9 cellular contexts compared by ENCODE assay signal in the genomic region with DNA sequence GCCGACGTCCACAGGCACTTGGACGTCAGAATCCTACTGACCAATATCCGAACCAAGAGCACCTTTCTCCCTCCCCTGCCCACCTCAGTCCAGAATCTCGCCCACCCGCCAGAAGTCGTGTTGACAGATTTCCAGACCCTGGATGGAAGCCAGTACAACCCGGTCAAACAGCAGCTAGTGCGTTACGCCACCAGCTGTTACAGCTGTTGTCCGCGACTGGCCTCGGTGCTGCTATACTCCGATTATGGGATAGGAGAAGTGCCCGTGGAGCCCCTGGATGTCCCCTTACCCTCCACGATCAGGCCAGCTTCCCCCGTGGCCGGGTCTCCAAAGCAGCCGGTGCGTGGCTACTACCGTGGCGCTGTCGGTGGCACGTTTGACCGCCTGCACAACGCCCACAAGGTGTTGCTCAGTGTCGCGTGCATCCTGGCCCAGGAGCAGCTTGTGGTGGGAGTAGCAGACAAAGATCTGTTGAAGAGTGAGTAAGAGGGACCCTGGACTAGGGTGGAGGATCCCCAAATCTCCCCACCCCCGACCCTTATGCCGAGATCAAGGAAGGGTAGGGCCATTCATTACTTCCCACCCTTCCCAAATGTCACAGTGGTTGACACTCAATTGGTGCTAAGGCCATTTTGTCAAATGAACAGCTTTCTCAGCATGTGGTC. TPM values are rescaled to one million over a fixed set of nuclear protein-coding genes. Genes with fewer than 3 reads are reported as not detected.
A peak's percentile ranks its signal among the peaks of the same experiment; 100 is the strongest.
DNase-seq lines count a peak whose midpoint lies in the region; ATAC-seq, FAIRE-seq and TF ChIP-seq lines count a peak whose summit lies in the region.
"Had no signal": no experiment of that assay in that cellular context is flagged by ENCODE, and none has a peak within 500 bp of the region (broad histone marks: within the 10 kb centered on the region; RNA-seq: fewer than 3 reads in every experiment).

No MANE protein-coding gene starts in this region.

- H3K27ac ChIP-seq in heart left ventricle = peak overlapping the region in 10 of 12 donors; percentile 71 to 90 (median 85)
- H3K27ac ChIP-seq in GM12878 (ENCODE audit: control insufficient read depth, insufficient read depth) = peak overlapping the region; percentile 93

- H3K4me1 ChIP-seq in heart left ventricle (peaks cover 10 to 49% (median 38%) of the 10 kb centered on the region in 12 donors), GM12878 (ENCODE audit: control insufficient read depth, insufficient read depth, low read length) (peaks cover 21% of the 10 kb centered on the region)

- no peak for TF ChIP-seq EP300 in GM12878 (IDR thresholded peaks at IDR 0.05; ENCODE audit: borderline replicate concordance in 1 of 2, control insufficient read depth in 1 of 2, low read depth in 2 of 2, low read length in 2 of 2)

- TF ChIP-seq CTCF in heart left ventricle (IDR thresholded peaks at IDR 0.05) (no peak), GM12878 (IDR thresholded peaks at IDR 0.05 in 2 of 3, conservative IDR thresholded peaks at IDR 0.05 in 1 of 3; ENCODE audit: control insufficient read depth in 2 of 3, extremely low read depth in 1 of 3, insufficient read depth in 1 of 3, low read depth in 3 of 3, low read length in 3 of 3) (no peak), GM13976 (IDR thresholded peaks at IDR 0.05; ENCODE audit: borderline replicate concordance, control extremely low read depth, extremely low read depth, insufficient read depth, missing control alignments) (no peak)

- in situ Hi-C loops in GM12878 (cut with MboI) = no loop called here
- in situ Hi-C loops in GM13976 (cut with MboI; ENCODE audit: low sequenced_read_pairs, unreplicated experiment) = no loop called here

- peak; percentile 65 for FAIRE-seq in GM12878 (lab: Jason Lieb, UNC)
- FAIRE-seq: colon had no signal

- H3K9me3 Mint-ChIP-seq in memory B cell = no peaks in the 10 kb centered on the region

- ATAC-seq in heart left ventricle (no peak), left cardiac atrium (no peak), GM12878 (no peak), memory B cell (ENCODE audit: low read depth) (no peak), GM21529 (IDR thresholded peaks at IDR 0.05; ENCODE audit: unreplicated experiment) (no peak)

- TF ChIP-seq POLR2A in heart left ventricle (IDR thresholded peaks at IDR 0.05) (no peak), GM12878 (IDR thresholded peaks at IDR 0.05; ENCODE audit: low read depth, low read length) (no peak; the same call in none of the 2 replicates)

- peak overlapping the region; percentile 98 for H3K9ac ChIP-seq in GM12878 (ENCODE audit: control insufficient read depth, insufficient read depth, low read length)

- RAD21 ChIA-PET in GM12878 (lab: Charles Lee; ENCODE audit: unreplicated experiment) = interaction anchor here (0.6 to 1.2 kb wide), 2 partner anchors 16 to 149 kb away, joined by 3 read pairs; no protein-coding TSS in a partner anchor

- WGBS in heart left ventricle, 4 donors = 42 to 61% (median 48%) methylated on average over 21 to 30 of the region's 30 CpGs
- WGBS in GM12878 (ENCODE audit: insufficient coverage, insufficient replicate concordance, low lambda C conversion rate, missing lambda C conversion rate) = 1% methylated on average over 30 of the region's 30 CpGs

- POLR2A ChIA-PET in GM12878 (lab: Charles Lee) = interaction anchor here (0.6 to 2.5 kb wide), 2 partner anchors 43 to 46 kb away, joined by 6 to 8 read pairs; partner anchors contain the start of genes RETREG3 and TUBG1

- TF ChIP-seq RAD21 in GM12878 (IDR thresholded peaks at IDR 0.05; ENCODE audit: insufficient read depth, low read depth, low read length) = no peak

- peak overlapping the region; percentile 100 for H3K4me2 ChIP-seq in GM12878 (ENCODE audit: control insufficient read depth, insufficient read depth)

- SMC1A ChIA-PET in GM12878 (lab: Charles Lee; ENCODE audit: uncharacterized antibody, unreplicated experiment) = interaction anchor here (0.6 kb wide), 1 partner anchor 450 kb away, joined by 3 read pairs; no protein-coding TSS in a partner anchor

- no peaks in the 10 kb centered on the region for H4K20me1 ChIP-seq in GM12878 (ENCODE audit: control insufficient read depth, insufficient read depth)

- H3K36me3 Mint-ChIP-seq in memory B cell = peaks cover 2% of the 10 kb centered on the region

- H3K27me3 ChIP-seq in heart left ventricle (no peaks in the 10 kb centered on the region), GM12878 (replicated peaks in 1 of 2; ENCODE audit: control insufficient read depth in 2 of 2, insufficient read depth in 2 of 2, low read length in 1 of 2) (no peaks in the 10 kb centered on the region)

- H3K4me1 Mint-ChIP-seq in memory B cell = peaks cover 26% of the 10 kb centered on the region

- peak overlapping the region; percentile 90 for H3K27ac Mint-ChIP-seq in memory B cell

- peak in 1 of 5 donors; percentile 67 for DNase-seq in heart left ventricle
- no peak for DNase-seq in left cardiac atrium
- DNase-seq in GM12878 (ENCODE audit: low read depth, low spot score) = no peak
- no peak for DNase-seq in memory B cell (ENCODE audit: low spot score in 2 of 2)
- DNase-seq in retina = no peak
- no peak for DNase-seq in NCI-H1105 treated with DMSO at 0.1 percent for 48 hours (lab: John Stamatoyannopoulos, UW)
- DNase-seq in GM13976 (ENCODE audit: low spot score) = no peak

- CTCF ChIA-PET in GM12878 (lab: Yijun Ruan, JAX) = interaction anchor here (0.7 to 1.4 kb wide), 5 partner anchors 14 to 444 kb away, joined by 3 to 6 read pairs (median 4); partner anchors contain the start of gene PSMC3IP

- H3K4me3 ChIP-seq in heart left ventricle = peak overlapping the region; percentile 55 to 95 (median 86)
- peak overlapping the region; percentile 76 for H3K4me3 ChIP-seq in GM12878

- H3K79me2 ChIP-seq in GM12878 (ENCODE audit: control insufficient read depth, insufficient read depth, low read length) = peaks cover 46% of the 10 kb centered on the region

- no peaks in the 10 kb centered on the region for H3K27me3 Mint-ChIP-seq in memory B cell

- H3K9me3 ChIP-seq in heart left ventricle = no peaks in the 10 kb centered on the region
- H3K9me3 ChIP-seq in GM12878 (replicated peaks; ENCODE audit: control insufficient read depth, insufficient read depth, low read length) = no peaks in the 10 kb centered on the region

- intact Hi-C loops in heart left ventricle (cut with DNase I) (no loop called here), left cardiac atrium (cut with DNase I) (no loop called here), GM12878 (cut with micrococcal nuclease; ENCODE audit: unreplicated experiment) (no loop called here)

- no peak overlapping the region for H2AFZ ChIP-seq in GM12878 (ENCODE audit: control insufficient read depth, low read depth, low read length)

- no TSS peak for BruUV-seq in GM12878 (replicated peaks; lab: Mats Ljungman, UMichigan)

- H3K36me3 ChIP-seq in heart left ventricle (peaks cover 0 to 25% (median 19%) of the 10 kb centered on the region in 9 donors), GM12878 (ENCODE audit: control insufficient read depth in 2 of 2, insufficient read depth in 2 of 2, low read length in 1 of 2) (peaks cover 12 to 19% of the 10 kb centered on the region in 2 experiments; a peak in 3 of 4 replicates)

- peak overlapping the region; percentile 94 for H3K4me3 Mint-ChIP-seq in memory B cell

RNA-seq across cellular contexts. Expression of gene COASY, which starts 1.0 kb away (rescaled TPM):
- total RNA-seq in heart left ventricle (10 to 100 TPM; 24.3 to 50.4 (median 33.2) TPM), left cardiac atrium (10 to 100 TPM; 37.2 to 37.5 TPM), GM12878 (2014; rRNA removed) (27.8 and 31.3 TPM in 2 replicates), GM12878 (2014; rRNA removed; fragmentation: Illumina TruSeq; extraction: Trizol) (18.6 TPM in 2 replicates), GM12878 (2021) (81.9 and 88.5 TPM in 2 replicates)
- polyA plus RNA-seq in heart left ventricle (10 to 100 TPM; 37.5 to 59.1 TPM), GM12878 (2011; rRNA removed) (19.9 and 33.1 TPM in 2 replicates), GM12878 (2014; fragmentation: Illumina TruSeq; extraction: Trizol) (28.0 and 38.1 TPM in 2 replicates), GM12878 (2014; fragmentation: Nextera tagmentation; extraction: Ambion mirVana) (10 to 100 TPM; 39.8 to 46.6 TPM), GM12878 (2014; rRNA removed) (52.5 and 57.8 TPM in 2 replicates), GM12878 (2016; fragmentation: Nextera tagmentation; extraction: Ambion mirVana) (10 to 100 TPM; 88.1 to 93.9 TPM)
- 25.0 and 29.9 TPM in 2 replicates for total RNA-seq in GM12878 (2013; cell fraction: nucleolus; rRNA removed)
- polyA plus RNA-seq in GM12878 (2011; ENCODE audit: low read depth) = 32.2 TPM
- 43.3 and 50.8 TPM in 2 replicates for polyA plus RNA-seq in GM12878 (2011; cell fraction: cytosol; rRNA removed)
- 260 and 275 TPM in 2 replicates for polyA plus RNA-seq in GM12878 (2011; cell fraction: nucleus; rRNA removed)
- polyA plus RNA-seq in GM12878 (2012) = 64.1 and 86.9 TPM in 2 replicates
- 21.3 and 34.8 TPM in 2 replicates for polyA minus RNA-seq in GM12878 (2011; rRNA and poly(A)+ RNA removed)
- polyA minus RNA-seq in GM12878 (2011; cell fraction: cytosol; rRNA and poly(A)+ RNA removed) = 23.2 and 23.4 TPM in 2 replicates
- 28.2 and 43.9 TPM in 2 replicates for polyA minus RNA-seq in GM12878 (2011; cell fraction: nucleus; rRNA and poly(A)+ RNA removed)

RNA-seq across cellular contexts. Expression of gene MLX, which starts 3.9 kb away (rescaled TPM):
- 10 to 100 TPM; 48.1 to 76.2 (median 57.9) TPM for total RNA-seq in heart left ventricle
- 10 to 100 TPM; 53.1 to 71.7 TPM for polyA plus RNA-seq in heart left ventricle
- total RNA-seq in left cardiac atrium = 10 to 100 TPM; 51.3 to 55.3 TPM
- total RNA-seq in GM12878 (2013; cell fraction: nucleolus; rRNA removed) = 60.5 and 62.5 TPM in 2 replicates
- 37.1 and 39.5 TPM in 2 replicates for total RNA-seq in GM12878 (2014; rRNA removed)
- total RNA-seq in GM12878 (2014; rRNA removed; fragmentation: Illumina TruSeq; extraction: Trizol) = 34.1 and 34.4 TPM in 2 replicates
- 38.3 and 41.5 TPM in 2 replicates for total RNA-seq in GM12878 (2021)
- 23.2 TPM for polyA plus RNA-seq in GM12878 (2011; ENCODE audit: low read depth)
- 41.2 and 48.9 TPM in 2 replicates for polyA plus RNA-seq in GM12878 (2011; rRNA removed)
- polyA plus RNA-seq in GM12878 (2011; cell fraction: cytosol; rRNA removed) = 46.2 and 53.0 TPM in 2 replicates
- 103 and 133 TPM in 2 replicates for polyA plus RNA-seq in GM12878 (2011; cell fraction: nucleus; rRNA removed)
- polyA plus RNA-seq in GM12878 (2012) = 30.5 and 32.5 TPM in 2 replicates
- 59.2 and 61.1 TPM in 2 replicates for polyA plus RNA-seq in GM12878 (2014; fragmentation: Illumina TruSeq; extraction: Trizol)
- polyA plus RNA-seq in GM12878 (2014; fragmentation: Nextera tagmentation; extraction: Ambion mirVana) = 10 to 100 TPM; 38.3 to 49.1 TPM
- 65.0 and 66.1 TPM in 2 replicates for polyA plus RNA-seq in GM12878 (2014; rRNA removed)
- 10 to 100 TPM; 40.6 to 47.4 TPM for polyA plus RNA-seq in GM12878 (2016; fragmentation: Nextera tagmentation; extraction: Ambion mirVana)
- polyA minus RNA-seq in GM12878 (2011; rRNA and poly(A)+ RNA removed) = 65.2 and 81.9 TPM in 2 replicates
- polyA minus RNA-seq in GM12878 (2011; cell fraction: cytosol; rRNA and poly(A)+ RNA removed) = 16.7 and 28.9 TPM in 2 replicates
- polyA minus RNA-seq in GM12878 (2011; cell fraction: nucleus; rRNA and poly(A)+ RNA removed) = 34.8 and 58.3 TPM in 2 replicates

RNA-seq across cellular contexts. Expression of gene HSD17B1, which starts 10.3 kb away (rescaled TPM):
- total RNA-seq in heart left ventricle = 1 to 10 TPM in 3 of 9 donors, under 1 TPM in 5, not detected in 1; 0.32 to 1.7 (median 0.97) TPM
- polyA plus RNA-seq in heart left ventricle = 1 to 10 TPM; 1.2 to 1.8 TPM
- total RNA-seq in left cardiac atrium = 1 to 10 TPM; 2.8 to 3.7 TPM
- total RNA-seq in GM12878 (2013; cell fraction: nucleolus; rRNA removed) = 1.6 and 2.3 TPM in 2 replicates
- total RNA-seq in GM12878 (2014; rRNA removed) = 0.44 and 1.1 TPM in 2 replicates
- total RNA-seq in GM12878 (2014; rRNA removed; fragmentation: Illumina TruSeq; extraction: Trizol) = 0.14 and 0.36 TPM in 2 replicates
- 0.61 and 0.67 TPM in 2 replicates for total RNA-seq in GM12878 (2021)
- 0.63 TPM for polyA plus RNA-seq in GM12878 (2011; ENCODE audit: low read depth)
- 0.19 and 0.29 TPM in 2 replicates for polyA plus RNA-seq in GM12878 (2011; rRNA removed)
- polyA plus RNA-seq in GM12878 (2011; cell fraction: cytosol; rRNA removed) = 0.39 and 0.65 TPM in 2 replicates
- 0.86 and 0.99 TPM in 2 replicates for polyA plus RNA-seq in GM12878 (2011; cell fraction: nucleus; rRNA removed)
- polyA plus RNA-seq in GM12878 (2012) = 0.53 and 0.89 TPM in 2 replicates
- polyA plus RNA-seq in GM12878 (2014; fragmentation: Illumina TruSeq; extraction: Trizol) = 0.06 and 0.15 TPM in 2 replicates
- polyA plus RNA-seq in GM12878 (2014; fragmentation: Nextera tagmentation; extraction: Ambion mirVana) = under 1 TPM; 0.21 to 0.26 TPM
- polyA plus RNA-seq in GM12878 (2014; rRNA removed) = 0.22 and 0.47 TPM in 2 replicates
- 1 to 10 TPM in 1 of 2 experiments, under 1 TPM in 1; 0.73 to 1.1 TPM for polyA plus RNA-seq in GM12878 (2016; fragmentation: Nextera tagmentation; extraction: Ambion mirVana)
- polyA minus RNA-seq in GM12878 (2011; rRNA and poly(A)+ RNA removed) = 0.15 and 0.72 TPM in 2 replicates
- not detected in 2 replicates for polyA minus RNA-seq in GM12878 (2011; cell fraction: cytosol; rRNA and poly(A)+ RNA removed)
- polyA minus RNA-seq in GM12878 (2011; cell fraction: nucleus; rRNA and poly(A)+ RNA removed) = 0.60 and 1.7 TPM in 2 replicates

RNA-seq across cellular contexts. Expression of gene PSMC3IP, which starts 14.6 kb away (rescaled TPM):
- total RNA-seq in heart left ventricle (1 to 10 TPM in 7 of 9 donors, under 1 TPM in 2; 0.71 to 4.1 (median 2.0) TPM), left cardiac atrium (1 to 10 TPM; 2.2 to 3.4 TPM), GM12878 (2014; rRNA removed) (17.4 and 18.7 TPM in 2 replicates), GM12878 (2014; rRNA removed; fragmentation: Illumina TruSeq; extraction: Trizol) (12.0 and 12.1 TPM in 2 replicates), GM12878 (2021) (14.7 and 18.0 TPM in 2 replicates)
- polyA plus RNA-seq in heart left ventricle (1 to 10 TPM; 2.1 to 2.9 TPM), GM12878 (2011; rRNA removed) (13.5 and 15.0 TPM in 2 replicates), GM12878 (2014; fragmentation: Illumina TruSeq; extraction: Trizol) (25.9 and 28.5 TPM in 2 replicates), GM12878 (2014; fragmentation: Nextera tagmentation; extraction: Ambion mirVana) (1 to 10 TPM; 6.8 to 7.1 TPM), GM12878 (2014; rRNA removed) (24.8 and 26.8 TPM in 2 replicates), GM12878 (2016; fragmentation: Nextera tagmentation; extraction: Ambion mirVana) (10 to 100 TPM; 33.1 to 34.5 TPM)
- total RNA-seq in GM12878 (2013; cell fraction: nucleolus; rRNA removed) = 9.0 and 9.9 TPM in 2 replicates
- 9.6 TPM for polyA plus RNA-seq in GM12878 (2011; ENCODE audit: low read depth)
- 7.3 and 9.3 TPM in 2 replicates for polyA plus RNA-seq in GM12878 (2011; cell fraction: cytosol; rRNA removed)
- 29.3 and 29.5 TPM in 2 replicates for polyA plus RNA-seq in GM12878 (2011; cell fraction: nucleus; rRNA removed)
- polyA plus RNA-seq in GM12878 (2012) = 8.4 and 13.5 TPM in 2 replicates
- 10.9 and 11.5 TPM in 2 replicates for polyA minus RNA-seq in GM12878 (2011; rRNA and poly(A)+ RNA removed)
- polyA minus RNA-seq in GM12878 (2011; cell fraction: cytosol; rRNA and poly(A)+ RNA removed) = 3.3 and 4.7 TPM in 2 replicates
- polyA minus RNA-seq in GM12878 (2011; cell fraction: nucleus; rRNA and poly(A)+ RNA removed) = 10.9 and 16.8 TPM in 2 replicates

RNA-seq across cellular contexts. Expression of gene NAGLU, which starts 26.9 kb away (rescaled TPM):
- total RNA-seq in heart left ventricle = 10 to 100 TPM in 8 of 9 donors, 1 to 10 TPM in 1; 8.4 to 22.0 (median 12.5) TPM
- 10 to 100 TPM; 10.4 to 19.1 TPM for polyA plus RNA-seq in heart left ventricle
- 10 to 100 TPM; 15.1 to 20.7 TPM for total RNA-seq in left cardiac atrium
- 41.7 and 43.3 TPM in 2 replicates for total RNA-seq in GM12878 (2013; cell fraction: nucleolus; rRNA removed)
- 19.0 and 23.1 TPM in 2 replicates for total RNA-seq in GM12878 (2014; rRNA removed)
- total RNA-seq in GM12878 (2014; rRNA removed; fragmentation: Illumina TruSeq; extraction: Trizol) = 8.2 and 8.5 TPM in 2 replicates
- 25.8 and 27.4 TPM in 2 replicates for total RNA-seq in GM12878 (2021)
- polyA plus RNA-seq in GM12878 (2011; ENCODE audit: low read depth) = 5.0 TPM
- 4.6 and 9.3 TPM in 2 replicates for polyA plus RNA-seq in GM12878 (2011; rRNA removed)
- 13.1 and 20.9 TPM in 2 replicates for polyA plus RNA-seq in GM12878 (2011; cell fraction: cytosol; rRNA removed)
- 56.0 and 60.4 TPM in 2 replicates for polyA plus RNA-seq in GM12878 (2011; cell fraction: nucleus; rRNA removed)
- 13.8 and 15.5 TPM in 2 replicates for polyA plus RNA-seq in GM12878 (2012)
- polyA plus RNA-seq in GM12878 (2014; fragmentation: Illumina TruSeq; extraction: Trizol) = 2.4 and 6.8 TPM in 2 replicates
- under 1 TPM; 0.23 to 0.69 TPM for polyA plus RNA-seq in GM12878 (2014; fragmentation: Nextera tagmentation; extraction: Ambion mirVana)
- 27.5 and 34.8 TPM in 2 replicates for polyA plus RNA-seq in GM12878 (2014; rRNA removed)
- polyA plus RNA-seq in GM12878 (2016; fragmentation: Nextera tagmentation; extraction: Ambion mirVana) = 10 to 100 TPM in 1 of 2 experiments, 1 to 10 TPM in 1; 2.9 to 19.6 TPM
- 7.9 and 20.1 TPM in 2 replicates for polyA minus RNA-seq in GM12878 (2011; rRNA and poly(A)+ RNA removed)
- 8.2 and 11.0 TPM in 2 replicates for polyA minus RNA-seq in GM12878 (2011; cell fraction: cytosol; rRNA and poly(A)+ RNA removed)
- 23.8 and 27.5 TPM in 2 replicates for polyA minus RNA-seq in GM12878 (2011; cell fraction: nucleus; rRNA and poly(A)+ RNA removed)
